Comparison of ENCODE assay signal across 13 cellular contexts in genomic region chr22:37399457-37399856, GRCh38. TPM values are rescaled to one million over a fixed set of nuclear protein-coding genes. Genes with fewer than 3 reads are reported as not detected.
A peak's percentile ranks its signal among the peaks of the same experiment; 100 is the strongest.
DNase-seq lines count a peak whose midpoint lies in the region; FAIRE-seq and TF ChIP-seq lines count a peak whose summit lies in the region.
"Not testable (repeated sequence)": the region's sequence is repeated elsewhere in the genome, so short reads cannot be mapped to it uniquely, and the experiment has no call there.
"Had no signal": no experiment of that assay in that cellular context is flagged by ENCODE, and none has a peak within 500 bp of the region (broad histone marks: within the 10 kb centered on the region; RNA-seq: fewer than 3 reads in every experiment).

No MANE protein-coding gene starts in this region.

- H3K36me3 ChIP-seq in PC-9 (ENCODE audit: low read depth); astrocyte (ENCODE audit: insufficient read depth, low read length); H1 (ENCODE audit: control insufficient read depth in 2 of 4, insufficient read depth in 4 of 4, low read length in 3 of 4); neural progenitor cell; neuronal stem cell (replicated peaks in 1 of 2; ENCODE audit: control insufficient read depth in 2 of 2, insufficient read depth in 2 of 2, low read length in 2 of 2): not testable (repeated sequence)

- intact Hi-C loops in PC-9 (cut with micrococcal nuclease; ENCODE audit: unreplicated experiment): not testable (repeated sequence)

- not testable (repeated sequence) for H4K91ac ChIP-seq in H1 (replicated peaks; ENCODE audit: insufficient read length, low read length); neuronal stem cell (ENCODE audit: low read depth, low read length, poor library complexity)

- DNase-seq in PC-9; activated naive CD4-positive, alpha-beta T cell treated with anti-CD3 and anti-CD28 coated beads, Interleukin-2, amount 10 ng/mL, durations not matched to agents 7 days and 5 days; astrocyte (ENCODE audit: low read depth); H1 (ENCODE audit: low read depth in 1 of 2, low spot score in 2 of 2); nephron progenitor cell; neural progenitor cell (ENCODE audit: low spot score); neuronal stem cell (ENCODE audit: low spot score): not testable (repeated sequence)

- H3K36me3 Mint-ChIP-seq in activated naive CD4-positive, alpha-beta T cell treated with anti-CD3 and anti-CD28 coated beads, Interleukin-2, amount 10 ng/mL, durations not matched to agents 7 days and 5 days; astrocyte (ENCODE audit: low read depth, unreplicated experiment); brain; nephron progenitor cell (ENCODE audit: low read depth); neural progenitor cell: not testable (repeated sequence)

- POLR2A ChIA-PET in PC-9 (lab: Charles Lee; ENCODE audit: unreplicated experiment); H1 (lab: Charles Lee; ENCODE audit: partially characterized antibody): not testable (repeated sequence)

- H3K18ac ChIP-seq in H1 (ENCODE audit: extremely low read depth, low read length): not testable (repeated sequence)
- peak overlapping the region; percentile 0 for H3K18ac ChIP-seq in neuronal stem cell (ENCODE audit: low read length)

- not testable (repeated sequence) for H3K4me1 Mint-ChIP-seq in activated naive CD4-positive, alpha-beta T cell treated with anti-CD3 and anti-CD28 coated beads, Interleukin-2, amount 10 ng/mL, durations not matched to agents 7 days and 5 days; astrocyte (ENCODE audit: low read depth, unreplicated experiment)
- H3K4me1 Mint-ChIP-seq in brain (peaks cover 83% of the 10 kb centered on the region), nephron progenitor cell (peaks cover 15% of the 10 kb centered on the region), neural progenitor cell (peaks cover 52% of the 10 kb centered on the region)

- H2AK5ac ChIP-seq in H1 (ENCODE audit: low read depth, low read length): not testable (repeated sequence)
- H2AK5ac ChIP-seq in neuronal stem cell (ENCODE audit: low read depth, low read length): peak overlapping the region; percentile 15

- H2AFZ ChIP-seq in PC-9; astrocyte (ENCODE audit: low read depth, low read length); H1 (ENCODE audit: low read length); neural progenitor cell (replicated peaks); neuronal stem cell (ENCODE audit: low read length): not testable (repeated sequence)

- H3K4me3 ChIP-seq in PC-9; astrocyte (ENCODE audit: insufficient read depth, low read depth, low read length); H1 (ENCODE audit: extremely low read depth in 1 of 4, insufficient read depth in 2 of 4, low read depth in 3 of 4, low read length in 4 of 4); neural progenitor cell; neuronal stem cell (ENCODE audit: low read length in 2 of 2): not testable (repeated sequence)

- TF ChIP-seq POLR2A in H1 (IDR thresholded peaks at IDR 0.05; ENCODE audit: control extremely low read depth in 1 of 2, low read depth in 2 of 2, low read length in 2 of 2): not testable (repeated sequence)

- not testable (repeated sequence) for H3K9me3 Mint-ChIP-seq in activated naive CD4-positive, alpha-beta T cell treated with anti-CD3 and anti-CD28 coated beads, Interleukin-2, amount 10 ng/mL, durations not matched to agents 7 days and 5 days; astrocyte (ENCODE audit: unreplicated experiment); brain; nephron progenitor cell; neural progenitor cell

- H4K8ac ChIP-seq in H1 (ENCODE audit: extremely low read depth, insufficient read depth, low read length): peak overlapping the region; percentile 17; the same call in 1 of the 2 replicates
- H4K8ac ChIP-seq in neuronal stem cell (ENCODE audit: low read depth, low read length): not testable (repeated sequence)

- not testable (repeated sequence) for H3K79me1 ChIP-seq in H1 (ENCODE audit: low read depth, low read length); neuronal stem cell (ENCODE audit: low read depth, low read length)

- not testable (repeated sequence) for H3K4ac ChIP-seq in H1 (replicated peaks; ENCODE audit: insufficient read length, low read depth, low read length); neuronal stem cell (ENCODE audit: low read length)

- H3F3A ChIP-seq in PC-9 (ENCODE audit: insufficient read depth, low read depth): peaks cover 36% of the 10 kb centered on the region
- not testable (repeated sequence) for H3F3A ChIP-seq in neural progenitor cell (ENCODE audit: low read depth)

- H3K23me2 ChIP-seq in H1 (ENCODE audit: low read depth, low read length): not testable (repeated sequence)

- not testable (repeated sequence) for H3K56ac ChIP-seq in H1 (replicated peaks; ENCODE audit: insufficient read length, low read depth, low read length)

- H3K9ac ChIP-seq in astrocyte (ENCODE audit: low read length); H1 (replicated peaks in 1 of 4; ENCODE audit: extremely low read depth in 1 of 4, low read depth in 3 of 4, low read length in 3 of 4); neural progenitor cell; neuronal stem cell (ENCODE audit: low read depth, low read length, poor library complexity): not testable (repeated sequence)

- H2BK20ac ChIP-seq in H1 (ENCODE audit: low read length): not testable (repeated sequence)

- H3K27ac ChIP-seq in PC-9; astrocyte (ENCODE audit: low read depth, low read length); H1 (ENCODE audit: low read depth, low read length); neural progenitor cell; neuronal stem cell (replicated peaks; ENCODE audit: low read length): not testable (repeated sequence)

- not testable (repeated sequence) for H3K79me2 ChIP-seq in PC-9 (ENCODE audit: low read depth); astrocyte (ENCODE audit: insufficient read depth, low read length); H1 (ENCODE audit: control insufficient read depth in 1 of 2, insufficient read depth in 2 of 2, low read length in 2 of 2); neural progenitor cell (ENCODE audit: low read depth)

- TF ChIP-seq EP300 in H1 (IDR thresholded peaks at IDR 0.05; ENCODE audit: borderline replicate concordance in 1 of 2, low read depth in 2 of 2, low read length in 2 of 2): not testable (repeated sequence)

- not testable (repeated sequence) for FAIRE-seq in astrocyte (lab: Jason Lieb, UNC); H1 (lab: Jason Lieb, UNC)

- H2BK5ac ChIP-seq in H1 (ENCODE audit: low read depth, low read length); neuronal stem cell (ENCODE audit: low read length): not testable (repeated sequence)

- not testable (repeated sequence) for H4K5ac ChIP-seq in H1 (ENCODE audit: insufficient read length, low read depth, low read length)

- H3K23ac ChIP-seq in H1 (ENCODE audit: insufficient read length); neuronal stem cell (ENCODE audit: low read depth, low read length, poor library complexity): not testable (repeated sequence)

- H2BK12ac ChIP-seq in H1 (ENCODE audit: low read depth, low read length); neuronal stem cell (ENCODE audit: low read length): not testable (repeated sequence)

- WGBS in H1 (ENCODE audit: extremely low coverage in 1 of 2, insufficient coverage in 1 of 2, insufficient read length in 1 of 2, insufficient replicate concordance in 2 of 2, low coverage in 1 of 2, low lambda C conversion rate in 2 of 2, missing lambda C conversion rate in 1 of 2), 2 experiments: 97% methylated on average over 10 of the region's 19 CpGs; no CpG with 5 or more reads in 1 of the 2 experiments
- no CpG with 5 or more reads among the region's 19 CpGs for WGBS in neuronal stem cell (ENCODE audit: extremely low coverage in 2 of 2, insufficient read length in 2 of 2, insufficient replicate concordance in 1 of 2), 2 donors

- BruUV-seq in PC-9 (replicated peaks; lab: Mats Ljungman, UMichigan): not testable (repeated sequence)

- not testable (repeated sequence) for H2BK15ac ChIP-seq in H1 (ENCODE audit: low read length)
- H2BK15ac ChIP-seq in neuronal stem cell (ENCODE audit: low read length): peak overlapping the region; percentile 28

- not testable (repeated sequence) for H3K4me3 Mint-ChIP-seq in activated naive CD4-positive, alpha-beta T cell treated with anti-CD3 and anti-CD28 coated beads, Interleukin-2, amount 10 ng/mL, durations not matched to agents 7 days and 5 days; astrocyte (ENCODE audit: unreplicated experiment); brain; nephron progenitor cell; neural progenitor cell

- not testable (repeated sequence) for TF ChIP-seq CTCF in PC-9 (conservative IDR thresholded peaks at IDR 0.05); astrocyte (IDR thresholded peaks at IDR 0.05; ENCODE audit: insufficient read depth, low read depth, low read length); brain (conservative IDR thresholded peaks at IDR 0.05); H1 (IDR thresholded peaks at IDR 0.05; ENCODE audit: control extremely low read depth in 1 of 3, insufficient read depth in 1 of 3, low read depth in 1 of 3, low read length in 3 of 3); nephron progenitor cell (IDR thresholded peaks at IDR 0.05); neural progenitor cell (IDR thresholded peaks at IDR 0.05)

- not testable (repeated sequence) for H3K9me2 ChIP-seq in PC-9 (ENCODE audit: insufficient read depth)

- not testable (repeated sequence) for H3K27me3 ChIP-seq in PC-9 (ENCODE audit: insufficient read depth, low read depth); astrocyte (ENCODE audit: insufficient read depth, low read length); H1 (replicated peaks in 1 of 4; ENCODE audit: control insufficient read depth in 3 of 4, extremely low read depth in 1 of 4, insufficient read depth in 3 of 4, low read length in 3 of 4); neural progenitor cell
- peaks cover 0 to 79% (median 2%) of the 10 kb centered on the region in 3 experiments for H3K27me3 ChIP-seq in neuronal stem cell (ENCODE audit: control insufficient read depth in 3 of 3, insufficient read depth in 3 of 3, low read depth in 1 of 3, low read length in 3 of 3)

- H3K4me1 ChIP-seq in PC-9 (replicated peaks; ENCODE audit: insufficient read depth) (peaks cover 27% of the 10 kb centered on the region), H1 (replicated peaks in 1 of 4; ENCODE audit: control insufficient read depth in 3 of 4, insufficient read depth in 4 of 4, low read length in 3 of 4) (peaks cover 0 to 16% (median 8%) of the 10 kb centered on the region in 4 experiments; a peak in 4 of 7 replicates), neural progenitor cell (peaks cover 34% of the 10 kb centered on the region), neuronal stem cell (ENCODE audit: control insufficient read depth in 2 of 2, insufficient read depth in 1 of 2, low read depth in 1 of 2, low read length in 2 of 2) (peaks cover 0 to 18% of the 10 kb centered on the region in 2 donors)
- not testable (repeated sequence) for H3K4me1 ChIP-seq in astrocyte (ENCODE audit: insufficient read depth, low read length)

- H3K14ac ChIP-seq in H1 (ENCODE audit: insufficient read length); neuronal stem cell (ENCODE audit: low read length): not testable (repeated sequence)

- peaks cover 26% of the 10 kb centered on the region for H3K27me3 Mint-ChIP-seq in activated naive CD4-positive, alpha-beta T cell treated with anti-CD3 and anti-CD28 coated beads, Interleukin-2, amount 10 ng/mL, durations not matched to agents 7 days and 5 days
- H3K27me3 Mint-ChIP-seq in astrocyte (ENCODE audit: low read depth, unreplicated experiment) (peaks cover 69% of the 10 kb centered on the region), nephron progenitor cell (ENCODE audit: low read depth, poor library complexity) (peaks cover 15% of the 10 kb centered on the region), neural progenitor cell (ENCODE audit: insufficient read depth, low read depth) (peaks cover 10% of the 10 kb centered on the region)
- not testable (repeated sequence) for H3K27me3 Mint-ChIP-seq in brain

- H4K20me1 ChIP-seq in PC-9 (ENCODE audit: insufficient read depth); H1 (replicated peaks in 1 of 2; ENCODE audit: control insufficient read depth in 1 of 2, insufficient read depth in 2 of 2, low read length in 2 of 2); neural progenitor cell (ENCODE audit: low read depth): not testable (repeated sequence)
- peaks cover 13% of the 10 kb centered on the region for H4K20me1 ChIP-seq in astrocyte (ENCODE audit: insufficient read depth, low read length)

- not testable (repeated sequence) for H2BK120ac ChIP-seq in H1 (replicated peaks; ENCODE audit: low read depth, low read length); neuronal stem cell (ENCODE audit: low read depth, low read length)

- H3K9me3 ChIP-seq in PC-9 (ENCODE audit: insufficient read depth, low read depth); astrocyte (ENCODE audit: insufficient read depth, low read depth, low read length); H1 (ENCODE audit: insufficient read depth in 2 of 2, low read depth in 1 of 2, low read length in 1 of 2); neural progenitor cell (ENCODE audit: low read depth); neuronal stem cell (replicated peaks in 1 of 2; ENCODE audit: control insufficient read depth in 2 of 2, insufficient read depth in 1 of 2, low read depth in 1 of 2, low read length in 2 of 2): not testable (repeated sequence)

- TF ChIP-seq RAD21 in H1 (IDR thresholded peaks at IDR 0.05 in 1 of 2, conservative IDR thresholded peaks at IDR 0.05 in 1 of 2; ENCODE audit: low read depth in 2 of 2, low read length in 2 of 2): not testable (repeated sequence)

- CTCF ChIA-PET in PC-9 (lab: Charles Lee); activated naive CD4-positive, alpha-beta T cell treated with anti-CD3 and anti-CD28 coated beads, Interleukin-2, amount 10 ng/mL, durations not matched to agents 7 days and 5 days (lab: Charles Lee): not testable (repeated sequence)
- CTCF ChIA-PET in H1 (lab: Charles Lee; ENCODE audit: partially characterized antibody): interaction anchor here (0.8 to 8.3 kb wide), 7 partner anchors 9 to 83 kb away, joined by 3 to 60 read pairs (median 3); no protein-coding TSS in a partner anchor

- peak overlapping the region; percentile 49 for H3K27ac Mint-ChIP-seq in activated naive CD4-positive, alpha-beta T cell treated with anti-CD3 and anti-CD28 coated beads, Interleukin-2, amount 10 ng/mL, durations not matched to agents 7 days and 5 days
- peak overlapping the region; percentile 47 for H3K27ac Mint-ChIP-seq in astrocyte (ENCODE audit: unreplicated experiment)
- H3K27ac Mint-ChIP-seq in brain: peak overlapping the region in 3 of 5 experiments; percentile 67 to 79 (median 68)
- H3K27ac Mint-ChIP-seq in nephron progenitor cell: peak overlapping the region; percentile 94
- H3K27ac Mint-ChIP-seq in neural progenitor cell: peak overlapping the region; percentile 74

- peak overlapping the region; percentile 59 for H3K4me2 ChIP-seq in PC-9
- not testable (repeated sequence) for H3K4me2 ChIP-seq in astrocyte (ENCODE audit: low read length); H1 (ENCODE audit: insufficient read depth in 1 of 2, low read depth in 2 of 2, low read length in 2 of 2); neural progenitor cell; neuronal stem cell (ENCODE audit: insufficient read depth, low read length, poor library complexity, severe bottlenecking)

RNA-seq across cellular contexts. Expression of gene ELFN2, which starts 27.8 kb away (rescaled TPM):
- total RNA-seq in PC-9 (2021) (30.8 and 36.6 TPM in 2 replicates), astrocyte (2.8 and 3.0 TPM in 2 replicates), neural progenitor cell (ENCODE audit: low replicate concordance) (0.82 and 1.1 TPM in 2 replicates)
- polyA plus RNA-seq in brain (ENCODE audit: insufficient read depth, low read depth, low replicate concordance) (3.7 TPM), H1 (2011; rRNA removed) (0.88 and 1.3 TPM in 2 replicates)
- 0.63 and 0.88 TPM in 2 replicates for total RNA-seq in H1 (2021; fragmentation: NEBNext Ultra II Directional; extraction: Animal tissue kit (Norgen Biotek cat#: 25700))
- 0.70 TPM for polyA plus RNA-seq in H1 (2011; cell fraction: cytosol; rRNA removed)
- polyA plus RNA-seq in H1 (2011; cell fraction: nucleus; rRNA removed): 2.5 TPM
- 0.71 to 1.4 TPM (median 0.83 TPM) in 4 replicates for polyA plus RNA-seq in H1 (2012, experiment 1 of 2)
- polyA plus RNA-seq in H1 (2012, experiment 2 of 2): 0.37 TPM
- 0.41 TPM for polyA plus RNA-seq in H1 (2013, experiment 1 of 2)
- 0.35 TPM for polyA plus RNA-seq in H1 (2013, experiment 2 of 2)
- polyA minus RNA-seq in H1 (2011; rRNA and poly(A)+ RNA removed): 0.50 and 0.54 TPM in 2 replicates
- 0.73 TPM for polyA minus RNA-seq in H1 (2011; cell fraction: cytosol; rRNA and poly(A)+ RNA removed)
- 0.40 TPM for polyA minus RNA-seq in H1 (2011; cell fraction: nucleus; rRNA and poly(A)+ RNA removed)
- 0.78 TPM for polyA plus RNA-seq in neuronal stem cell (2013, experiment 1 of 2)
- 0.86 TPM for polyA plus RNA-seq in neuronal stem cell (2013, experiment 2 of 2)
- total RNA-seq: A673; CD8-positive, alpha-beta T cell had no signal
- polyA plus RNA-seq: CD14-positive monocyte; CD4-positive, alpha-beta memory T cell; CD4-positive, CD25-positive, alpha-beta regulatory T cell had no signal
